1 cellular context compared by ENCODE assay signal in genomic region chr19:347946-348861, GRCh38.
TF ChIP-seq lines count a peak whose summit lies in the region.

No MANE protein-coding gene starts in this region.

TF ChIP-seq in HepG2, 621 proteins besides CTCF, POLR2A, EP300 and RAD21 (continued from another document):
- 0 out of 2 replicates have a peak, but pooled peaks have one; percentile 41 for TF ChIP-seq PRDM15 (CRISPR knock-in tag; IDR thresholded peaks at IDR 0.05)
- no peak for TF ChIP-seq RBM22 (optimal IDR thresholded peaks at IDR 0.05; ENCODE audit: low read length)
- peak; percentile 20 for TF ChIP-seq SKI (IDR thresholded peaks at IDR 0.05; ENCODE audit: partially characterized antibody)
- no peak for TF ChIP-seq FOXP1 (IDR thresholded peaks at IDR 0.05)
- TF ChIP-seq FOXP1 (CRISPR knock-in tag; IDR thresholded peaks at IDR 0.05), result no peak
- TF ChIP-seq, protein P1, sequence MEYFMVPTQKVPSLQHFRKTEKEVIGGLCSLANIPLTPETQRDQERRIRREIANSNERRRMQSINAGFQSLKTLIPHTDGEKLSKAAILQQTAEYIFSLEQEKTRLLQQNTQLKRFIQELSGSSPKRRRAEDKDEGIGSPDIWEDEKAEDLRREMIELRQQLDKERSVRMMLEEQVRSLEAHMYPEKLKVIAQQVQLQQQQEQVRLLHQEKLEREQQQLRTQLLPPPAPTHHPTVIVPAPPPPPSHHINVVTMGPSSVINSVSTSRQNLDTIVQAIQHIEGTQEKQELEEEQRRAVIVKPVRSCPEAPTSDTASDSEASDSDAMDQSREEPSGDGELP (IDR thresholded peaks at IDR 0.05; ENCODE audit: borderline replicate concordance, low read depth), result 0 out of 2 replicates have a peak, but pooled peaks have one; percentile 13
- peak; percentile 86 for TF ChIP-seq ZNF460 (CRISPR knock-in tag; IDR thresholded peaks at IDR 0.05; ENCODE audit: borderline replicate concordance)
- TF ChIP-seq NR2F1 (CRISPR knock-in tag; IDR thresholded peaks at IDR 0.05), result peak in 1 of 2 experiments; percentile 71; a peak in 2 of 4 replicates
- TF ChIP-seq SOX13 (IDR thresholded peaks at IDR 0.05), result no peak
- peak in 1 of 2 experiments; percentile 18; a peak in 1 of 4 replicates for TF ChIP-seq SOX13 (CRISPR knock-in tag; conservative IDR thresholded peaks at IDR 0.05 in 1 of 2, IDR thresholded peaks at IDR 0.05 in 1 of 2)
- TF ChIP-seq STAG1 (CRISPR knock-in tag; IDR thresholded peaks at IDR 0.05), result peak; percentile 42; the same call in 1 of the 2 replicates
- peak; percentile 52 for TF ChIP-seq TEAD3 (CRISPR knock-in tag; optimal IDR thresholded peaks at IDR 0.05; ENCODE audit: borderline replicate concordance)
- peak; percentile 81 for TF ChIP-seq RARA (CRISPR knock-in tag; IDR thresholded peaks at IDR 0.05)
